In genomic region chr6:42674343-42674742, GRCh38 we compare ENCODE assay signal across 6 cellular contexts. TPM values are rescaled to one million over a fixed set of nuclear protein-coding genes. Genes with fewer than 3 reads are reported as not detected.
"Had no signal": no experiment of that assay in that cellular context is flagged by ENCODE, and none has a peak within 500 bp of the region (broad histone marks: within the 10 kb centered on the region; RNA-seq: fewer than 3 reads in every experiment).

No MANE protein-coding gene starts in this region.

RNA-seq across cellular contexts. Expression of gene PRPH2, which starts 48.1 kb away (rescaled TPM):
- total RNA-seq: activated CD4-positive, alpha-beta memory T cell treated with anti-CD3 and anti-CD28 coated beads, Interleukin-2, amount 10 ng/mL, durations not matched to agents 7 days and 5 days; activated CD4-positive, alpha-beta T cell treated with anti-CD3 and anti-CD28 coated beads for 36 hours; activated naive CD4-positive, alpha-beta T cell treated with anti-CD3 and anti-CD28 coated beads for 36 hours; activated T-helper 17 cell treated with anti-CD3 and anti-CD28 coated beads, Interleukin-2, amount 50 U/mL, for 72 hours; chondrocyte had no signal
- polyA plus RNA-seq: IgD-negative memory B cell had no signal
